Comparison of ENCODE assay signal across 27 cellular contexts in genomic region chr10:22640351-22640750, GRCh38.
DNase-seq lines count a peak whose midpoint lies in the region; ATAC-seq lines count a peak whose summit lies in the region.
"Had no signal": no experiment of that assay in that cellular context is flagged by ENCODE, and none has a peak within 500 bp of the region (broad histone marks: within the 10 kb centered on the region; RNA-seq: fewer than 3 reads in every experiment).

No MANE protein-coding gene starts in this region.

- H3K27me3 Mint-ChIP-seq in activated CD4-positive, alpha-beta T cell treated with anti-CD3 and anti-CD28 coated beads for 36 hours: no peaks in the 10 kb centered on the region
- peaks cover 3 to 13% (median 9%) of the 10 kb centered on the region in 3 donors for H3K27me3 Mint-ChIP-seq in immature natural killer cell (ENCODE audit: low read depth in 3 of 3)
- H3K27me3 Mint-ChIP-seq in stimulated activated memory B cell treated with anti-CD40 and anti-IgM and Interleukin-4, amounts not matched to agents 10 μg/mL and 1 μg/mL and 100 μg/mL, for 72 hours: no peaks in the 10 kb centered on the region
- H3K27me3 Mint-ChIP-seq: activated CD4-positive, alpha-beta memory T cell treated with anti-CD3 and anti-CD28 coated beads, Interleukin-2, amount 10 ng/mL, durations not matched to agents 7 days and 5 days; activated naive CD4-positive, alpha-beta T cell treated with anti-CD3 and anti-CD28 coated beads, Interleukin-2, amount 50 U/mL, for 24 hours; dendritic cell treated with granulocyte-macrophage colony-stimulating factor and Interleukin-4, amounts not matched to agents 40 ng/mL and 50 ng/mL, for 4 days; stimulated activated naive B cell treated with anti-CD40 and anti-IgM and Interleukin-4, amounts not matched to agents 10 μg/mL and 1 μg/mL and 100 μg/mL, for 72 hours had no signal

- POLR2A ChIA-PET in activated CD4-positive, alpha-beta T cell treated with anti-CD3 and anti-CD28 coated beads for 36 hours (lab: Charles Lee): no interaction called here

- ATAC-seq in activated CD4-positive, alpha-beta T cell treated with anti-CD3 and anti-CD28 coated beads for 36 hours: no peak
- no peak for ATAC-seq in stimulated activated memory B cell treated with anti-CD40 and anti-IgM and Interleukin-4, amounts not matched to agents 10 μg/mL and 1 μg/mL and 100 μg/mL, for 72 hours
- no peak for ATAC-seq in HG02981 (IDR thresholded peaks at IDR 0.05; ENCODE audit: unreplicated experiment)
- ATAC-seq in HG03280 (IDR thresholded peaks at IDR 0.05; ENCODE audit: unreplicated experiment): no peak
- no peak for ATAC-seq in GM19397 (IDR thresholded peaks at IDR 0.05; ENCODE audit: unreplicated experiment)
- ATAC-seq: activated CD4-positive, CD25-positive, alpha-beta regulatory T cell treated with anti-CD3 and anti-CD28 coated beads, Interleukin-2, amount 50 U/mL, for 24 hours; K562; lower lobe of right lung; mucosa of descending colon; sciatic nerve; stimulated activated naive B cell treated with anti-CD40 and anti-IgM and Interleukin-4, amounts not matched to agents 10 μg/mL and 1 μg/mL and 100 μg/mL, for 72 hours had no signal

- CTCF ChIA-PET in activated CD4-positive, alpha-beta T cell treated with anti-CD3 and anti-CD28 coated beads for 36 hours (lab: Charles Lee): interaction anchor here (0.7 kb wide), 1 partner anchor 13 kb away, joined by 3 read pairs; no protein-coding TSS in a partner anchor

- no peak overlapping the region for H3K4me3 Mint-ChIP-seq in activated CD4-positive, alpha-beta T cell treated with anti-CD3 and anti-CD28 coated beads for 36 hours
- H3K4me3 Mint-ChIP-seq in immature natural killer cell: peak overlapping the region in 2 of 5 donors; percentile 19 to 38
- no peak overlapping the region for H3K4me3 Mint-ChIP-seq in stimulated activated memory B cell treated with anti-CD40 and anti-IgM and Interleukin-4, amounts not matched to agents 10 μg/mL and 1 μg/mL and 100 μg/mL, for 72 hours
- H3K4me3 Mint-ChIP-seq: activated CD4-positive, alpha-beta memory T cell treated with anti-CD3 and anti-CD28 coated beads, Interleukin-2, amount 10 ng/mL, durations not matched to agents 7 days and 5 days; activated naive CD4-positive, alpha-beta T cell treated with anti-CD3 and anti-CD28 coated beads, Interleukin-2, amount 50 U/mL, for 24 hours; dendritic cell treated with granulocyte-macrophage colony-stimulating factor and Interleukin-4, amounts not matched to agents 40 ng/mL and 50 ng/mL, for 4 days; H9; stimulated activated naive B cell treated with anti-CD40 and anti-IgM and Interleukin-4, amounts not matched to agents 10 μg/mL and 1 μg/mL and 100 μg/mL, for 72 hours; T-helper 1 cell treated with Interleukin-12 subunit alpha and Interleukin-12 subunit beta and Interleukin-4 antibody, amounts not matched to agents 30 μg/mL and 1 μg/mL, for 36 hours had no signal

- peaks cover 72% of the 10 kb centered on the region for H3K4me1 Mint-ChIP-seq in activated CD4-positive, alpha-beta T cell treated with anti-CD3 and anti-CD28 coated beads for 36 hours
- peaks cover 93 to 98% of the 10 kb centered on the region in 2 donors for H3K4me1 Mint-ChIP-seq in immature natural killer cell
- H3K4me1 Mint-ChIP-seq in stimulated activated memory B cell treated with anti-CD40 and anti-IgM and Interleukin-4, amounts not matched to agents 10 μg/mL and 1 μg/mL and 100 μg/mL, for 72 hours: peaks cover 79% of the 10 kb centered on the region

- no peak for DNase-seq in activated CD4-positive, alpha-beta T cell treated with anti-CD3 and anti-CD28 coated beads for 36 hours
- no peak for DNase-seq in activated CD4-positive, alpha-beta T cell treated with anti-CD3 and anti-CD28 coated beads for 1 hour
- peak; percentile 30 for DNase-seq in NCI-H345 treated with DMSO at 0.1 percent for 48 hours (lab: John Stamatoyannopoulos, UW; ENCODE audit: unreplicated experiment)
- no peak for DNase-seq in immature natural killer cell
- DNase-seq: activated CD4-positive, alpha-beta memory T cell treated with anti-CD3 and anti-CD28 coated beads, Interleukin-2, amount 10 ng/mL, durations not matched to agents 7 days and 5 days; activated CD8-positive, alpha-beta memory T cell treated with anti-CD3 and anti-CD28 coated beads, Interleukin-2, amount 50 U/mL, for 48 hours; central memory CD4-positive, alpha-beta T cell; COR-L47; DND-41; H9; lower lobe of right lung; mucosa of descending colon; NCI-H2081 treated with DMSO at 0.1 percent for 48 hours; NCI-H446 treated with DMSO at 0.1 percent for 48 hours; stimulated activated CD4-positive, alpha-beta T cell treated with anti-CD3 and anti-CD28 coated beads, Interleukin-4, amount 100 ng/mL, for 24 hours; stimulated activated naive B cell treated with anti-CD40 and anti-IgM and Interleukin-4, amounts not matched to agents 10 μg/mL and 1 μg/mL and 100 μg/mL, for 72 hours; uterus had no signal

- peaks cover 4% of the 10 kb centered on the region for H3K9me3 Mint-ChIP-seq in activated CD4-positive, alpha-beta T cell treated with anti-CD3 and anti-CD28 coated beads for 36 hours (ENCODE audit: low read depth)
- no peaks in the 10 kb centered on the region for H3K9me3 Mint-ChIP-seq in immature natural killer cell
- H3K9me3 Mint-ChIP-seq in stimulated activated memory B cell treated with anti-CD40 and anti-IgM and Interleukin-4, amounts not matched to agents 10 μg/mL and 1 μg/mL and 100 μg/mL, for 72 hours: peaks cover 3% of the 10 kb centered on the region
- H3K9me3 Mint-ChIP-seq: activated CD4-positive, alpha-beta memory T cell treated with anti-CD3 and anti-CD28 coated beads, Interleukin-2, amount 10 ng/mL, durations not matched to agents 7 days and 5 days; activated naive CD4-positive, alpha-beta T cell treated with anti-CD3 and anti-CD28 coated beads, Interleukin-2, amount 50 U/mL, for 24 hours; dendritic cell treated with granulocyte-macrophage colony-stimulating factor and Interleukin-4, amounts not matched to agents 40 ng/mL and 50 ng/mL, for 4 days; H9; T-helper 1 cell treated with Interleukin-12 subunit alpha and Interleukin-12 subunit beta and Interleukin-4 antibody, amounts not matched to agents 30 μg/mL and 1 μg/mL, for 36 hours had no signal

- intact Hi-C loops in activated CD4-positive, alpha-beta T cell treated with anti-CD3 and anti-CD28 coated beads for 36 hours (cut with DNase I, micrococcal nuclease): no loop called here

- peak overlapping the region; percentile 3 for H3K27ac Mint-ChIP-seq in activated CD4-positive, alpha-beta T cell treated with anti-CD3 and anti-CD28 coated beads for 36 hours
- peak overlapping the region; percentile 84 to 94 (median 92) for H3K27ac Mint-ChIP-seq in immature natural killer cell
- peak overlapping the region; percentile 25 for H3K27ac Mint-ChIP-seq in stimulated activated memory B cell treated with anti-CD40 and anti-IgM and Interleukin-4, amounts not matched to agents 10 μg/mL and 1 μg/mL and 100 μg/mL, for 72 hours
- H3K27ac Mint-ChIP-seq: activated CD4-positive, alpha-beta memory T cell treated with anti-CD3 and anti-CD28 coated beads, Interleukin-2, amount 10 ng/mL, durations not matched to agents 7 days and 5 days; activated naive CD4-positive, alpha-beta T cell treated with anti-CD3 and anti-CD28 coated beads, Interleukin-2, amount 50 U/mL, for 24 hours; dendritic cell treated with granulocyte-macrophage colony-stimulating factor and Interleukin-4, amounts not matched to agents 40 ng/mL and 50 ng/mL, for 4 days; H9; stimulated activated naive B cell treated with anti-CD40 and anti-IgM and Interleukin-4, amounts not matched to agents 10 μg/mL and 1 μg/mL and 100 μg/mL, for 72 hours; T-helper 1 cell treated with Interleukin-12 subunit alpha and Interleukin-12 subunit beta and Interleukin-4 antibody, amounts not matched to agents 30 μg/mL and 1 μg/mL, for 36 hours had no signal

- H3K36me3 Mint-ChIP-seq in activated CD4-positive, alpha-beta T cell treated with anti-CD3 and anti-CD28 coated beads for 36 hours (ENCODE audit: low read depth): peaks cover 40% of the 10 kb centered on the region
- peaks cover 7 to 26% (median 8%) of the 10 kb centered on the region in 3 donors for H3K36me3 Mint-ChIP-seq in immature natural killer cell
- peaks cover 40% of the 10 kb centered on the region for H3K36me3 Mint-ChIP-seq in stimulated activated memory B cell treated with anti-CD40 and anti-IgM and Interleukin-4, amounts not matched to agents 10 μg/mL and 1 μg/mL and 100 μg/mL, for 72 hours

Comparison
In these comparisons a context has a peak if more than half of its experiments do, and no peak if none do; other contexts are left out.
1. H3K27ac Mint-ChIP-seq: peak in every context shown above with its lines; median percentile 92 in immature natural killer cell; 25 in stimulated activated memory B cell treated with anti-CD40 and anti-IgM and Interleukin-4, amounts not matched to agents 10 μg/mL and 1 μg/mL and 100 μg/mL, for 72 hours; 3 in activated CD4-positive, alpha-beta T cell treated with anti-CD3 and anti-CD28 coated beads for 36 hours.